In the genomic region with DNA sequence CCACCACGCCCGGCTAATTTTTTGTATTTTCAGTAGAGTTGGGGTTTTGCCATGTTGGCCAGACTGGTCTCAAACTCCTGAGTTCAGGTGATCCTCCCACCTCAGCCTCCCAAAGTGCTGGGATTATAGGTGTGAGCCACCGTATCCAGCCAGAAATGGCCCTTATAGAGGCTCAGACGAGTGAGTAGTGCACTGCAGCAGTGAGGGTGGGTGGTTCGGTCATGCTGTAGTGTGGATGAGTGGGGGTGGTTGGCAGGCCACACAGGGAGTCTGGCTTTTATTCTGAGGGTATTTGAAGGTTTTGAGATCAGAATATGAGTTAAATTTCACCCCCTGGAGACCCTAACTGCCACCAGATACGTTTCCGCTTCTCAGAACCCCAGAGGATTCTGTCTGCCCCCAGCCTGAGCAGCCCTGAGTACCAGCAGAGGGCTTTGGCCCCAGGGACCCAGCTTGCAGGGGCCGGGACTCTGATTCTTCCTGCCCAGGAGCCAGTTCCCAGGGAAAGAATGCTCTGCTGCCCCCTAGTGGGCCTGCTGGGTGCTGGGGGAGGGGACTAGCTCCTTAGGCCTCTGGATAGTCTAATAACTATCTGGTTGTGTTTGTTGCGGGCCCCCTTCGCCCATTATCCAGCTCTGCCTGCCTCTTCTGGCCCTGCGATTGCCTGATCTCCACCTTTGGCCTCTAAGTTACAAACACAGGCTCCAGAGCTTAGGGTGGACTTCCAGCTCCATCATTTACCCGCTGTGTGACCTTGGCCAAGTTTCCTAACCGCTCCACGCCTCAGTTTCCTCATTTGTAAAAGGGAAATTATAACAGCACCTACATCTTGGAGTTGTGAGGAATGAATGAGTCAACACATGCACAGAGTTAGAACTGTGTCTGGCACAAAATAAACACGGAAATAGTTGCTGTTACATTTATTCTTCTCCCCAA, we compare ENCODE assay signal across 1 cellular context.
TF ChIP-seq lines count a peak whose summit lies in the region.

No MANE protein-coding gene starts in this region.

TF ChIP-seq in HepG2, 621 proteins besides CTCF, POLR2A, EP300 and RAD21 (continued from another document and continues in another):
- TF ChIP-seq ZBTB43 (CRISPR knock-in tag; conservative IDR thresholded peaks at IDR 0.05) (no peak), HMG20B (CRISPR knock-in tag; conservative IDR thresholded peaks at IDR 0.05) (no peak), STAG1 (CRISPR knock-in tag; IDR thresholded peaks at IDR 0.05) (peak; percentile 97), PRPF4 (IDR thresholded peaks at IDR 0.05; ENCODE audit: low read depth, low read length, poor library complexity, severe bottlenecking) (peak; percentile 71), ZNF552 (CRISPR knock-in tag; IDR thresholded peaks at IDR 0.05; ENCODE audit: borderline replicate concordance) (no peak), ZNF800 (CRISPR knock-in tag; IDR thresholded peaks at IDR 0.05) (peak; percentile 55; the same call in 1 of the 2 replicates), MAFK (conservative IDR thresholded peaks at IDR 0.05 in 1 of 2, IDR thresholded peaks at IDR 0.05 in 1 of 2; ENCODE audit: low read length in 2 of 2) (no peak), ZNF367 (CRISPR knock-in tag; IDR thresholded peaks at IDR 0.05; ENCODE audit: borderline replicate concordance) (no peak), ZNF749 (CRISPR knock-in tag; IDR thresholded peaks at IDR 0.05; ENCODE audit: borderline replicate concordance) (no peak), NFATC3 (CRISPR knock-in tag; IDR thresholded peaks at IDR 0.05) (no peak), RERE (CRISPR knock-in tag; IDR thresholded peaks at IDR 0.05; ENCODE audit: low read depth) (no peak), ZMYM3 (CRISPR knock-in tag; IDR thresholded peaks at IDR 0.05) (peak; percentile 62; the same call in 1 of the 2 replicates), XRCC5 (optimal IDR thresholded peaks at IDR 0.05; ENCODE audit: low read length) (peak; percentile 98), NFKB2 (CRISPR knock-in tag; IDR thresholded peaks at IDR 0.05; ENCODE audit: borderline replicate concordance) (peak; percentile 78; the same call in 1 of the 2 replicates), ZNF451 (CRISPR knock-in tag; IDR thresholded peaks at IDR 0.05) (no peak), SMAD3 (CRISPR knock-in tag; IDR thresholded peaks at IDR 0.05) (peak; percentile 84), MED13 (CRISPR knock-in tag; IDR thresholded peaks at IDR 0.05) (no peak), ZNF616 (CRISPR knock-in tag; IDR thresholded peaks at IDR 0.05; ENCODE audit: low read depth) (no peak), KDM2A (CRISPR knock-in tag; IDR thresholded peaks at IDR 0.05; ENCODE audit: borderline replicate concordance, low read depth) (peak; percentile 85; the same call in 1 of the 2 replicates), MED1 (CRISPR knock-in tag; IDR thresholded peaks at IDR 0.05) (peak; percentile 68), LCORL (IDR thresholded peaks at IDR 0.05) (no peak), LCORL (CRISPR knock-in tag; IDR thresholded peaks at IDR 0.05) (peak; percentile 79), ATF2 (CRISPR knock-in tag; IDR thresholded peaks at IDR 0.05) (peak; percentile 63; the same call in 1 of the 2 replicates), ZNF24 (IDR thresholded peaks at IDR 0.05) (no peak), ZKSCAN1 (IDR thresholded peaks at IDR 0.05; ENCODE audit: low read length) (peak; percentile 40; the same call in 1 of the 2 replicates), MBNL3 (CRISPR knock-in tag; conservative IDR thresholded peaks at IDR 0.05) (no peak), HNF4A (CRISPR knock-in tag; IDR thresholded peaks at IDR 0.05) (0 out of 2 replicates have a peak, but pooled peaks have one; percentile 3), ZSCAN21 (CRISPR knock-in tag; IDR thresholded peaks at IDR 0.05; ENCODE audit: borderline replicate concordance) (0 out of 2 replicates have a peak, but pooled peaks have one; percentile 33), ZNF83 (CRISPR knock-in tag; IDR thresholded peaks at IDR 0.05; ENCODE audit: borderline replicate concordance) (no peak), DRAP1 (CRISPR knock-in tag; IDR thresholded peaks at IDR 0.05) (peak; percentile 21; the same call in 1 of the 2 replicates), ATF7-NPFF (CRISPR knock-in tag; IDR thresholded peaks at IDR 0.05; ENCODE audit: low read depth) (no peak), ZNF607 (CRISPR knock-in tag; IDR thresholded peaks at IDR 0.05; ENCODE audit: borderline replicate concordance) (0 out of 2 replicates have a peak, but pooled peaks have one; percentile 21), TCF7 (IDR thresholded peaks at IDR 0.05; ENCODE audit: low read depth) (no peak), HDAC2 (CRISPR knock-in tag; IDR thresholded peaks at IDR 0.05) (peak; percentile 56), ZNF7 (CRISPR knock-in tag; IDR thresholded peaks at IDR 0.05) (no peak), ZNF883 (CRISPR knock-in tag; IDR thresholded peaks at IDR 0.05; ENCODE audit: not compliant biosample characterization) (no peak), HINFP (CRISPR knock-in tag; IDR thresholded peaks at IDR 0.05; ENCODE audit: low read depth) (no peak)
- TF ChIP-seq, protein P1, sequence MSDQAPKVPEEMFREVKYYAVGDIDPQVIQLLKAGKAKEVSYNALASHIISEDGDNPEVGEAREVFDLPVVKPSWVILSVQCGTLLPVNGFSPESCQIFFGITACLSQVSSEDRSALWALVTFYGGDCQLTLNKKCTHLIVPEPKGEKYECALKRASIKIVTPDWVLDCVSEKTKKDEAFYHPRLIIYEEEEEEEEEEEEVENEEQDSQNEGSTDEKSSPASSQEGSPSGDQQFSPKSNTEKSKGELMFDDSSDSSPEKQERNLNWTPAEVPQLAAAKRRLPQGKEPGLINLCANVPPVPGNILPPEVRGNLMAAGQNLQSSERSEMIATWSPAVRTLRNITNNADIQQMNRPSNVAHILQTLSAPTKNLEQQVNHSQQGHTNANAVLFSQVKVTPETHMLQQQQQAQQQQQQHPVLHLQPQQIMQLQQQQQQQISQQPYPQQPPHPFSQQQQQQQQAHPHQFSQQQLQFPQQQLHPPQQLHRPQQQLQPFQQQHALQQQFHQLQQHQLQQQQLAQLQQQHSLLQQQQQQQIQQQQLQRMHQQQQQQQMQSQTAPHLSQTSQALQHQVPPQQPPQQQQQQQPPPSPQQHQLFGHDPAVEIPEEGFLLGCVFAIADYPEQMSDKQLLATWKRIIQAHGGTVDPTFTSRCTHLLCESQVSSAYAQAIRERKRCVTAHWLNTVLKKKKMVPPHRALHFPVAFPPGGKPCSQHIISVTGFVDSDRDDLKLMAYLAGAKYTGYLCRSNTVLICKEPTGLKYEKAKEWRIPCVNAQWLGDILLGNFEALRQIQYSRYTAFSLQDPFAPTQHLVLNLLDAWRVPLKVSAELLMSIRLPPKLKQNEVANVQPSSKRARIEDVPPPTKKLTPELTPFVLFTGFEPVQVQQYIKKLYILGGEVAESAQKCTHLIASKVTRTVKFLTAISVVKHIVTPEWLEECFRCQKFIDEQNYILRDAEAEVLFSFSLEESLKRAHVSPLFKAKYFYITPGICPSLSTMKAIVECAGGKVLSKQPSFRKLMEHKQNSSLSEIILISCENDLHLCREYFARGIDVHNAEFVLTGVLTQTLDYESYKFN (CRISPR knock-in tag; conservative IDR thresholded peaks at IDR 0.05): no peak
